ENCODE assay signal across 19 cellular contexts in genomic region chr21:44569861-44570517, GRCh38. TPM values are rescaled to one million over a fixed set of nuclear protein-coding genes. Genes with fewer than 3 reads are reported as not detected.
A peak's percentile ranks its signal among the peaks of the same experiment; 100 is the strongest.
DNase-seq lines count a peak whose midpoint lies in the region; ATAC-seq and TF ChIP-seq lines count a peak whose summit lies in the region.
"Had no signal": no experiment of that assay in that cellular context is flagged by ENCODE, and none has a peak within 500 bp of the region (broad histone marks: within the 10 kb centered on the region; RNA-seq: fewer than 3 reads in every experiment).

No MANE protein-coding gene starts in this region.

- TF ChIP-seq CTCF in chondrocyte (IDR thresholded peaks at IDR 0.05): no peak

- intact Hi-C loops in posterior vena cava (cut with DNase I): no loop called here

- peak; percentile 49 for DNase-seq in activated effector memory CD4-positive, alpha-beta T cell treated with anti-CD3 and anti-CD28 coated beads, Interleukin-2, amount 50 U/mL, for 16 hours
- no peak for DNase-seq in activated effector memory CD4-positive, alpha-beta T cell treated with Interleukin-2 at 50 U/mL for 16 hours
- DNase-seq in chondrocyte (ENCODE audit: low spot score) (peak; percentile 83), posterior vena cava (ENCODE audit: low spot score) (peak; percentile 61), occipital lobe (lab: John Stamatoyannopoulos, UW) (no peak)
- DNase-seq in stimulated activated CD4-positive, alpha-beta T cell treated with anti-CD3 and anti-CD28 coated beads, Interleukin-4, amount 100 ng/mL, for 1 hour: no peak
- DNase-seq: CD4-positive, CD25-positive, alpha-beta regulatory T cell; NCI-H1092 treated with DMSO at 0.1 percent for 48 hours; NCI-H1436; NCI-H187; NCI-H2081 treated with DMSO at 0.1 percent for 48 hours; NCI-H2171; NCI-H226; NCI-H510A; NCI-H69 had no signal

- no peak for ATAC-seq in HG03095 (IDR thresholded peaks at IDR 0.05; ENCODE audit: unreplicated experiment)
- ATAC-seq: HepG2 had no signal

- peaks cover 6% of the 10 kb centered on the region for H3K4me1 Mint-ChIP-seq in chondrocyte (ENCODE audit: low read depth)

- no peak overlapping the region for H3K27ac Mint-ChIP-seq in chondrocyte (ENCODE audit: unreplicated experiment)

- H3K36me3 Mint-ChIP-seq in chondrocyte (ENCODE audit: low read depth): peaks cover 2% of the 10 kb centered on the region
- H3K36me3 Mint-ChIP-seq: CD4-positive, CD25-positive, alpha-beta regulatory T cell had no signal

- no peak overlapping the region for H3K4me3 Mint-ChIP-seq in chondrocyte (ENCODE audit: unreplicated experiment)
- H3K4me3 Mint-ChIP-seq: CD4-positive, CD25-positive, alpha-beta regulatory T cell had no signal

- H3K9me3 Mint-ChIP-seq in chondrocyte (ENCODE audit: low read depth): peaks cover 15% of the 10 kb centered on the region

- peaks cover 27% of the 10 kb centered on the region for H3K27me3 Mint-ChIP-seq in chondrocyte (ENCODE audit: low read depth)

RNA-seq across cellular contexts. Expression of gene KRTAP10-4, which starts 3.5 kb away (rescaled TPM):
- not detected in 3 replicates for total RNA-seq in chondrocyte
- total RNA-seq in posterior vena cava: not detected
- total RNA-seq in occipital lobe: not detected
- total RNA-seq: CD4-positive, CD25-positive, alpha-beta regulatory T cell; H4; HepG2; HT1080 had no signal

RNA-seq across cellular contexts. Expression of gene KRTAP10-5, which starts 10.4 kb away (rescaled TPM):
- total RNA-seq in chondrocyte: not detected in 3 replicates
- total RNA-seq in posterior vena cava: not detected
- total RNA-seq in occipital lobe: not detected
- total RNA-seq: CD4-positive, CD25-positive, alpha-beta regulatory T cell; H4; HepG2; HT1080 had no signal

RNA-seq across cellular contexts. Expression of gene KRTAP10-3, which starts 11.4 kb away (rescaled TPM):
- not detected in 3 replicates for total RNA-seq in chondrocyte
- total RNA-seq in posterior vena cava: not detected
- total RNA-seq in occipital lobe: not detected
- total RNA-seq: CD4-positive, CD25-positive, alpha-beta regulatory T cell; H4; HepG2; HT1080 had no signal

RNA-seq across cellular contexts. Expression of gene KRTAP10-2, which starts 18.7 kb away (rescaled TPM):
- total RNA-seq in chondrocyte: not detected in 3 replicates
- total RNA-seq in posterior vena cava: not detected
- not detected for total RNA-seq in occipital lobe
- total RNA-seq: CD4-positive, CD25-positive, alpha-beta regulatory T cell; H4; HepG2; HT1080 had no signal

RNA-seq across cellular contexts. Expression of gene KRTAP10-6, which starts 22.3 kb away (rescaled TPM):
- total RNA-seq in chondrocyte (not detected in 3 replicates), posterior vena cava (not detected), occipital lobe (not detected)
- total RNA-seq: CD4-positive, CD25-positive, alpha-beta regulatory T cell; H4; HepG2; HT1080 had no signal

Comparison
In these comparisons a context has a peak if more than half of its experiments do, and no peak if none do; other contexts are left out.
1. DNase-seq: peak in activated effector memory CD4-positive, alpha-beta T cell treated with anti-CD3 and anti-CD28 coated beads, Interleukin-2, amount 50 U/mL, for 16 hours (single experiment), chondrocyte (single experiment) and posterior vena cava (single experiment); none in activated effector memory CD4-positive, alpha-beta T cell treated with Interleukin-2 at 50 U/mL for 16 hours (single experiment), stimulated activated CD4-positive, alpha-beta T cell treated with anti-CD3 and anti-CD28 coated beads, Interleukin-4, amount 100 ng/mL, for 1 hour (single experiment) and occipital lobe (single experiment).